Comparison of ENCODE assay signal across 13 cellular contexts in genomic region chr9:124733964-124734740, GRCh38. TPM values are rescaled to one million over a fixed set of nuclear protein-coding genes. Genes with fewer than 3 reads are reported as not detected.
DNase-seq lines count a peak whose midpoint lies in the region; ATAC-seq and TF ChIP-seq lines count a peak whose summit lies in the region.
"Had no signal": no experiment of that assay in that cellular context is flagged by ENCODE, and none has a peak within 500 bp of the region (broad histone marks: within the 10 kb centered on the region; RNA-seq: fewer than 3 reads in every experiment).

No MANE protein-coding gene starts in this region.

- DNase-seq in NCI-H510A treated with DMSO at 0.1 percent for 48 hours (lab: John Stamatoyannopoulos, UW), result peak; percentile 25
- no peak for DNase-seq in NCI-H510A (lab: John Stamatoyannopoulos, UW)
- DNase-seq in WTC11 (ENCODE audit: low spot score), result no peak
- peak in 1 of 2 donors; percentile 45 for DNase-seq in left lung
- peak; percentile 45 to 62 for DNase-seq in thyroid gland
- DNase-seq in SKM-1 treated with dmso at 0.1 percent for 144 hours (lab: John Stamatoyannopoulos, UW; ENCODE audit: unreplicated experiment), result no peak
- no peak for DNase-seq in activated effector memory CD4-positive, alpha-beta T cell treated with Interleukin-2 at 50 U/mL for 16 hours
- no peak for DNase-seq in Right ventricle myocardium inferior (ENCODE audit: missing footprints)
- DNase-seq: NCI-H146; stimulated activated CD4-positive, alpha-beta T cell treated with anti-CD3 and anti-CD28 coated beads, Interleukin-2, amount 100 ng/mL, for 48 hours; T1000 had no signal

- H3K4me3 Mint-ChIP-seq in WTC11, result no peak overlapping the region

- peaks cover 31% of the 10 kb centered on the region for H3K36me3 Mint-ChIP-seq in WTC11

- no peaks in the 10 kb centered on the region for H3K27me3 ChIP-seq in left lung
- no peaks in the 10 kb centered on the region for H3K27me3 ChIP-seq in thyroid gland
- H3K27me3 ChIP-seq: esophagus muscularis mucosa had no signal

- peaks cover 4 to 11% of the 10 kb centered on the region in 2 donors for H3K4me1 ChIP-seq in left lung
- peaks cover 21 to 23% of the 10 kb centered on the region in 2 donors for H3K4me1 ChIP-seq in thyroid gland

- 66 to 71% methylated on average over 14 of the region's 14 CpGs for WGBS in thyroid gland, 2 donors

- no peaks in the 10 kb centered on the region for H3K27me3 Mint-ChIP-seq in WTC11 (ENCODE audit: low read depth)

- ATAC-seq in WTC11 (no peak), left lung (peak; percentile 94), Right ventricle myocardium inferior (no peak)

- H3K27ac Mint-ChIP-seq in WTC11, result peak overlapping the region; percentile 84

- POLR2A ChIA-PET in WTC11 (lab: Charles Lee), result no interaction called here

- H3K4me1 Mint-ChIP-seq in WTC11, result peaks cover 28% of the 10 kb centered on the region

- H3K4me3 ChIP-seq in left lung (no peak overlapping the region), thyroid gland (replicated peaks in 1 of 3) (no peak overlapping the region)
- H3K4me3 ChIP-seq: esophagus muscularis mucosa had no signal

- H3K9me3 Mint-ChIP-seq in WTC11, result no peaks in the 10 kb centered on the region

- intact Hi-C loops in left lung (cut with DNase I) (no loop called here), thyroid gland (cut with DNase I) (no loop called here), Right ventricle myocardium inferior (cut with DNase I) (no loop called here)

- H3K36me3 ChIP-seq in left lung (no peaks in the 10 kb centered on the region), thyroid gland (no peaks in the 10 kb centered on the region)
- H3K36me3 ChIP-seq: esophagus muscularis mucosa had no signal

- CTCF ChIA-PET in WTC11 (lab: Charles Lee), result interaction anchor here (1.0 to 3.1 kb wide), 7 partner anchors 13 to 118 kb away, joined by 3 to 10 read pairs (median 3); partner anchors contain the start of gene NR6A1

- TF ChIP-seq POLR2A in thyroid gland (IDR thresholded peaks at IDR 0.05), result no peak

- H3K27ac ChIP-seq in left lung, result peak overlapping the region; percentile 1 to 59
- peak overlapping the region; percentile 55 to 78 (median 72) for H3K27ac ChIP-seq in thyroid gland
- H3K27ac ChIP-seq: esophagus muscularis mucosa, HL-60 had no signal

- TF ChIP-seq CTCF in WTC11 (IDR thresholded peaks at IDR 0.05) (no peak), left lung (IDR thresholded peaks at IDR 0.05) (no peak), thyroid gland (IDR thresholded peaks at IDR 0.05) (no peak)

- H3K9me3 ChIP-seq in left lung, result no peaks in the 10 kb centered on the region
- H3K9me3 ChIP-seq in thyroid gland, result no peaks in the 10 kb centered on the region
- H3K9me3 ChIP-seq: esophagus muscularis mucosa had no signal

TF ChIP-seq in WTC11, 78 proteins besides CTCF, POLR2A, EP300 and RAD21:
- TF ChIP-seq GABPB1 (CRISPR knock-in tag; IDR thresholded peaks at IDR 0.05) (0 out of 2 replicates have a peak, but pooled peaks have one; percentile 21), ATF3 (CRISPR knock-in tag; conservative IDR thresholded peaks at IDR 0.05) (no peak), TEAD4 (CRISPR knock-in tag; IDR thresholded peaks at IDR 0.05) (no peak)

RNA-seq across cellular contexts. Expression of gene NR6A1, which starts 37.0 kb away (rescaled TPM):
- total RNA-seq in WTC11 (2021) (164 to 222 TPM (median 218 TPM) in 3 replicates), left lung (1 to 10 TPM; 2.9 to 4.1 TPM), thyroid gland (10 to 100 TPM; 15.3 to 25.0 (median 19.3) TPM), Right ventricle myocardium inferior (1.2 TPM)

RNA-seq across cellular contexts. Expression of gene OLFML2A, which starts 42.8 kb away (rescaled TPM):
- 6.7 to 11.6 TPM (median 11.2 TPM) in 3 replicates for total RNA-seq in WTC11 (2021)
- 10 to 100 TPM; 10.5 to 10.8 TPM for total RNA-seq in left lung
- total RNA-seq in thyroid gland, result 10 to 100 TPM; 40.7 to 64.3 (median 50.2) TPM
- 27.3 TPM for total RNA-seq in Right ventricle myocardium inferior

Comparison
In these comparisons a context has a peak if more than half of its experiments do, and no peak if none do; other contexts are left out.
1. DNase-seq: peak in NCI-H510A treated with DMSO at 0.1 percent for 48 hours (single experiment) and thyroid gland (2 of 2); none in NCI-H510A (single experiment), WTC11 (single experiment), SKM-1 treated with dmso at 0.1 percent for 144 hours (single experiment), activated effector memory CD4-positive, alpha-beta T cell treated with Interleukin-2 at 50 U/mL for 16 hours (single experiment) and Right ventricle myocardium inferior (single experiment).